Comparison of ENCODE assay signal across 14 cellular contexts in genomic region chr3:134325106-134325705, GRCh38. TPM values are rescaled to one million over a fixed set of nuclear protein-coding genes. Genes with fewer than 3 reads are reported as not detected.
DNase-seq lines count a peak whose midpoint lies in the region; ATAC-seq and TF ChIP-seq lines count a peak whose summit lies in the region.
"Had no signal": no experiment of that assay in that cellular context is flagged by ENCODE, and none has a peak within 500 bp of the region (broad histone marks: within the 10 kb centered on the region; RNA-seq: fewer than 3 reads in every experiment).

No MANE protein-coding gene starts in this region.

- no peaks in the 10 kb centered on the region for H3K36me3 ChIP-seq in lower lobe of right lung
- no peaks in the 10 kb centered on the region for H3K36me3 ChIP-seq in subcutaneous abdominal adipose tissue (ENCODE audit: control insufficient read depth in 5 of 5, insufficient read depth in 5 of 5, low read length in 5 of 5)

- H3K4me1 Mint-ChIP-seq in T-helper 17 cell = peaks cover 2% of the 10 kb centered on the region

- H3K27me3 ChIP-seq in lower lobe of right lung (ENCODE audit: low read depth) (no peaks in the 10 kb centered on the region), subcutaneous abdominal adipose tissue (ENCODE audit: control insufficient read depth in 5 of 5, insufficient read depth in 4 of 5, low read length in 5 of 5) (no peaks in the 10 kb centered on the region)
- H3K27me3 ChIP-seq: dorsolateral prefrontal cortex had no signal

- H3K4me3 Mint-ChIP-seq in T-helper 17 cell = no peak overlapping the region

- H3K27ac ChIP-seq in lower lobe of right lung (peak overlapping the region; percentile 71), subcutaneous abdominal adipose tissue (ENCODE audit: low read depth, low read length) (peak overlapping the region; percentile 98)
- H3K27ac ChIP-seq: KMS-11 had no signal

- DNase-seq in HT1080 (ENCODE audit: low read depth) (peak; percentile 35), astrocyte of the spinal cord (ENCODE audit: low read depth, low spot score) (peak; percentile 53), lower lobe of right lung (no peak), globus pallidus (ENCODE audit: low spot score) (no peak), T-helper 17 cell (no peak)
- DNase-seq: activated CD4-positive, alpha-beta T cell treated with anti-CD3 and anti-CD28 coated beads, Interleukin-2, amount 50 U/mL, for 4 hours; amygdala; H7; NCI-H2227 treated with DMSO at 0.1 percent for 48 hours had no signal

- peak overlapping the region in 1 of 5 donors; percentile 42 for H3K9ac ChIP-seq in subcutaneous abdominal adipose tissue (ENCODE audit: low read length in 5 of 5)
- H3K9ac ChIP-seq: KMS-11 had no signal

- intact Hi-C loops in lower lobe of right lung (cut with DNase I) = no loop called here

- H3K4me1 ChIP-seq in lower lobe of right lung (peaks cover 36% of the 10 kb centered on the region), subcutaneous abdominal adipose tissue (ENCODE audit: control insufficient read depth in 5 of 5, insufficient read depth in 5 of 5, low read length in 5 of 5) (peaks cover 26 to 64% (median 53%) of the 10 kb centered on the region in 5 donors)

- H3K27me3 Mint-ChIP-seq in T-helper 17 cell = peaks cover 53% of the 10 kb centered on the region

- TF ChIP-seq CTCF in astrocyte of the spinal cord (IDR thresholded peaks at IDR 0.05; ENCODE audit: low read depth, low read length) (no peak), lower lobe of right lung (IDR thresholded peaks at IDR 0.05) (no peak)

- in situ Hi-C loops in astrocyte of the spinal cord (cut with HindIII; ENCODE audit: low sequenced_read_pairs) = no loop called here

- no peak overlapping the region for H3K27ac Mint-ChIP-seq in T-helper 17 cell

- H3K9me3 ChIP-seq in lower lobe of right lung = no peaks in the 10 kb centered on the region
- no peaks in the 10 kb centered on the region for H3K9me3 ChIP-seq in subcutaneous abdominal adipose tissue (ENCODE audit: control insufficient read depth in 5 of 5, low read length in 5 of 5)
- H3K9me3 ChIP-seq in T-helper 17 cell (ENCODE audit: control insufficient read depth, low read length, poor library complexity, severe bottlenecking) = no peaks in the 10 kb centered on the region

- ATAC-seq in lower lobe of right lung (no peak), HG02884 (IDR thresholded peaks at IDR 0.05; ENCODE audit: unreplicated experiment) (no peak), HG03521 (IDR thresholded peaks at IDR 0.05; ENCODE audit: unreplicated experiment) (no peak), T-helper 17 cell (no peak)

- H3K36me3 Mint-ChIP-seq in T-helper 17 cell (ENCODE audit: low read depth) = peaks cover 2% of the 10 kb centered on the region

- no peak overlapping the region for H3K4me3 ChIP-seq in astrocyte of the spinal cord (ENCODE audit: low read depth, low read length)
- no peak overlapping the region for H3K4me3 ChIP-seq in lower lobe of right lung
- H3K4me3 ChIP-seq in subcutaneous abdominal adipose tissue (ENCODE audit: low read depth in 1 of 5, low read length in 5 of 5) = no peak overlapping the region
- H3K4me3 ChIP-seq: dorsolateral prefrontal cortex had no signal

RNA-seq across cellular contexts. Expression of gene AMOTL2, which starts 49.0 kb away (rescaled TPM):
- total RNA-seq in HT1080 (2014; rRNA removed; shearing (Covaris generic)) = 197 and 213 TPM in 2 replicates
- 165 and 175 TPM in 2 replicates for polyA plus RNA-seq in HT1080 (2015; cell fraction: cytosol; rRNA removed)
- 320 and 337 TPM in 2 replicates for polyA plus RNA-seq in HT1080 (2015; cell fraction: nucleus; rRNA removed)
- total RNA-seq in lower lobe of right lung (77.8 TPM), T-helper 17 cell (not detected)

Comparison
In these comparisons a context has a peak if more than half of its experiments do, and no peak if none do; other contexts are left out.
1. DNase-seq: peak in HT1080 (single experiment) and astrocyte of the spinal cord (single experiment); none in lower lobe of right lung (single experiment), globus pallidus (single experiment) and T-helper 17 cell (0 of 3).
2. RNA of gene AMOTL2, which starts 49.0 kb away (total RNA-seq): 197 to 213 TPM in HT1080 and 77.8 TPM in lower lobe of right lung (single experiment); not detected in T-helper 17 cell; every median in the first group is over 10 times any median in the second.